In the genomic region with DNA sequence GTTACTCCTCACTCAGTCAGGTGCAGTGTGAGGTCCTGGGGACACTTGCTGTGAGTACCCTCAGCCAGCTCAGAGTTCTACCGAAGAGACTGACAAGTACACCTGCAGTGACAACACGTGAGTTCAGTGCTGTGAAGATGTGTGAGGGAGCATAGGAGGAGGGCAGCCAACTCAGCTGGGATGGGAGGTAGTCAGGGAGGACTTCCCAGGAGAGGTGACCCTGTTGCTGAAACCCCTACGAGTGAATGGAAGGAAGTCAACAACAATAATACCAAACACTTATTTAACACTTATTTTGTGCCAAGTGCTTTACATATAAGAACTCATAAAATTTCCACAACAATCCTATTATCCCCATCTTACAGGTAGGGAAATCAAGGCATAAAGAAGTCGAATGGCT, we compare ENCODE assay signal across 21 cellular contexts.
"Had no signal": no experiment of that assay in that cellular context is flagged by ENCODE, and none has a peak within 500 bp of the region (broad histone marks: within the 10 kb centered on the region; RNA-seq: fewer than 3 reads in every experiment).

No MANE protein-coding gene starts in this region.

- H3K4me1 ChIP-seq: heart left ventricle, neural progenitor cell, pancreas had no signal

- H3K27ac ChIP-seq: coronary artery, heart left ventricle, neural progenitor cell, pancreas, thoracic aorta, transverse colon had no signal

- H3K4me3 Mint-ChIP-seq: natural killer cell treated with Interleukin-12 subunit alpha and Interleukin-12 subunit beta and Interleukin-15 and Interleukin-18, amount 100 ng/mL, for 72 hours; neural progenitor cell; stimulated activated memory B cell treated with anti-CD40 and anti-IgM and Interleukin-4, amounts not matched to agents 10 μg/mL and 1 μg/mL and 100 μg/mL, for 72 hours; stimulated activated naive CD8-positive, alpha-beta T cell treated with anti-CD3 and anti-CD28 coated beads, Interleukin-15, Interleukin-2, amounts not matched to agents 100 ng/mL and 50 ng/mL, for 24 hours had no signal

- H3K36me3 Mint-ChIP-seq: natural killer cell treated with Interleukin-12 subunit alpha and Interleukin-12 subunit beta and Interleukin-15 and Interleukin-18, amount 100 ng/mL, for 72 hours had no signal

- ATAC-seq: left colon; left ventricle myocardium superior; natural killer cell treated with Interleukin-12 subunit alpha and Interleukin-12 subunit beta and Interleukin-15 and Interleukin-18, amount 100 ng/mL, for 72 hours; pancreas; right cardiac atrium; stimulated activated memory B cell treated with anti-CD40 and anti-IgM and Interleukin-4, amounts not matched to agents 10 μg/mL and 1 μg/mL and 100 μg/mL, for 72 hours had no signal

- H3K27me3 Mint-ChIP-seq: natural killer cell treated with Interleukin-12 subunit alpha and Interleukin-12 subunit beta and Interleukin-15 and Interleukin-18, amount 100 ng/mL, for 72 hours; progenitor cell of endocrine pancreas; stimulated activated memory B cell treated with anti-CD40 and anti-IgM and Interleukin-4, amounts not matched to agents 10 μg/mL and 1 μg/mL and 100 μg/mL, for 72 hours; stimulated activated naive CD8-positive, alpha-beta T cell treated with anti-CD3 and anti-CD28 coated beads, Interleukin-15, Interleukin-2, amounts not matched to agents 100 ng/mL and 50 ng/mL, for 24 hours had no signal

- DNase-seq: effector CD4-positive, alpha-beta T cell; heart left ventricle; hippocampal formation; left colon; left ventricle myocardium superior; mesenchymal stem cell; occipital lobe; pancreas; right cardiac atrium; stimulated activated CD4-positive, alpha-beta T cell treated with anti-CD3 and anti-CD28 coated beads, Interleukin-4, amount 100 ng/mL, for 1 hour; stimulated activated CD8-positive, alpha-beta memory T cell treated with anti-CD3 and anti-CD28 coated beads, Interleukin-4, amount 100 ng/mL, for 48 hours; transverse colon had no signal

- H3K27ac Mint-ChIP-seq: natural killer cell treated with Interleukin-12 subunit alpha and Interleukin-12 subunit beta and Interleukin-15 and Interleukin-18, amount 100 ng/mL, for 72 hours; neural progenitor cell; progenitor cell of endocrine pancreas; stimulated activated memory B cell treated with anti-CD40 and anti-IgM and Interleukin-4, amounts not matched to agents 10 μg/mL and 1 μg/mL and 100 μg/mL, for 72 hours; stimulated activated naive CD8-positive, alpha-beta T cell treated with anti-CD3 and anti-CD28 coated beads, Interleukin-15, Interleukin-2, amounts not matched to agents 100 ng/mL and 50 ng/mL, for 24 hours had no signal

- H3K9me3 Mint-ChIP-seq: natural killer cell treated with Interleukin-12 subunit alpha and Interleukin-12 subunit beta and Interleukin-15 and Interleukin-18, amount 100 ng/mL, for 72 hours; neural progenitor cell; stimulated activated memory B cell treated with anti-CD40 and anti-IgM and Interleukin-4, amounts not matched to agents 10 μg/mL and 1 μg/mL and 100 μg/mL, for 72 hours had no signal

- H3K27me3 ChIP-seq: heart left ventricle, neural progenitor cell, pancreas, transverse colon had no signal

- H3K36me3 ChIP-seq: neural progenitor cell, thoracic aorta had no signal

- H3K4me3 ChIP-seq: coronary artery, heart left ventricle, lung, neural progenitor cell, pancreas, smooth muscle cell, thoracic aorta, transverse colon had no signal

- H3K9me3 ChIP-seq: heart left ventricle, pancreas, thoracic aorta, transverse colon had no signal
